In genomic region chr19:10107254-10107653, GRCh38 we compare ENCODE assay signal across 9 cellular contexts. TPM values are rescaled to one million over a fixed set of nuclear protein-coding genes. Genes with fewer than 3 reads are reported as not detected.
DNase-seq lines count a peak whose midpoint lies in the region; ATAC-seq and TF ChIP-seq lines count a peak whose summit lies in the region.
"Had no signal": no experiment of that assay in that cellular context is flagged by ENCODE, and none has a peak within 500 bp of the region (broad histone marks: within the 10 kb centered on the region; RNA-seq: fewer than 3 reads in every experiment).

No MANE protein-coding gene starts in this region.

- no peaks in the 10 kb centered on the region for H3K9me2 ChIP-seq in MM.1S (replicated peaks; ENCODE audit: insufficient read depth, low read length)
- H3K9me2 ChIP-seq in neural cell (ENCODE audit: insufficient read depth, low read length), result no peaks in the 10 kb centered on the region

- H4K20me1 ChIP-seq in MM.1S (ENCODE audit: insufficient read depth, low read length), result no peaks in the 10 kb centered on the region
- H4K20me1 ChIP-seq in neural cell (ENCODE audit: insufficient read depth), result no peaks in the 10 kb centered on the region

- H3K27me3 Mint-ChIP-seq in CD4-positive, CD25-positive, alpha-beta regulatory T cell, result peaks cover 9% of the 10 kb centered on the region
- no peaks in the 10 kb centered on the region for H3K27me3 Mint-ChIP-seq in effector memory CD8-positive, alpha-beta T cell

- H3K79me2 ChIP-seq in MM.1S (ENCODE audit: low read length) (peaks cover 42% of the 10 kb centered on the region), neural cell (replicated peaks; ENCODE audit: insufficient read depth, low read length) (peaks cover 12% of the 10 kb centered on the region)

- no peak for ATAC-seq in CD4-positive, CD25-positive, alpha-beta regulatory T cell (ENCODE audit: low read depth in 2 of 2)
- ATAC-seq in effector memory CD8-positive, alpha-beta T cell (replicated peaks), result no peak

- H3K9me3 ChIP-seq in CD4-positive, CD25-positive, alpha-beta regulatory T cell (ENCODE audit: control insufficient read depth in 2 of 2, low read length in 2 of 2), result no peaks in the 10 kb centered on the region
- H3K9me3 ChIP-seq in MM.1S (replicated peaks; ENCODE audit: insufficient read depth, low read length) (no peaks in the 10 kb centered on the region), neural cell (ENCODE audit: low read length) (no peaks in the 10 kb centered on the region)

- peaks cover 70% of the 10 kb centered on the region for H3K4me1 ChIP-seq in CD4-positive, CD25-positive, alpha-beta regulatory T cell (ENCODE audit: control insufficient read depth, insufficient read depth, low read length, poor library complexity, severe bottlenecking)
- peaks cover 32% of the 10 kb centered on the region for H3K4me1 ChIP-seq in MM.1S (ENCODE audit: low read length)

- peak overlapping the region; percentile 77 to 90 (median 86) for H3K4me3 Mint-ChIP-seq in CD4-positive, CD25-positive, alpha-beta regulatory T cell
- peak overlapping the region; percentile 72 to 88 for H3K4me3 Mint-ChIP-seq in effector memory CD8-positive, alpha-beta T cell

- no peaks in the 10 kb centered on the region for H3K9me3 Mint-ChIP-seq in CD4-positive, CD25-positive, alpha-beta regulatory T cell
- H3K9me3 Mint-ChIP-seq in effector memory CD8-positive, alpha-beta T cell, result no peaks in the 10 kb centered on the region

- TF ChIP-seq RAD21 in neural cell (conservative IDR thresholded peaks at IDR 0.05), result no peak

- peak overlapping the region; percentile 94 for H3K27ac ChIP-seq in CD4-positive, CD25-positive, alpha-beta regulatory T cell (ENCODE audit: insufficient read depth, low read length, poor library complexity, severe bottlenecking)
- H3K27ac ChIP-seq in MM.1S (ENCODE audit: low read length), result no peak overlapping the region
- no peak overlapping the region for H3K27ac ChIP-seq in neural cell (ENCODE audit: low read length)

- peak overlapping the region; percentile 69 for H3K4me3 ChIP-seq in CD4-positive, CD25-positive, alpha-beta regulatory T cell (ENCODE audit: low read depth, low read length)
- peak overlapping the region; percentile 75 for H3K4me3 ChIP-seq in MM.1S (ENCODE audit: low read length)
- peak overlapping the region; percentile 94 for H3K4me3 ChIP-seq in neural cell (ENCODE audit: low read length)

- H3K27me3 ChIP-seq in CD4-positive, CD25-positive, alpha-beta regulatory T cell (ENCODE audit: control insufficient read depth, insufficient read depth, low read length), result no peaks in the 10 kb centered on the region
- H3K27me3 ChIP-seq in MM.1S (replicated peaks; ENCODE audit: insufficient read depth, low read length) (no peaks in the 10 kb centered on the region), neural cell (ENCODE audit: insufficient read depth, low read depth, low read length) (no peaks in the 10 kb centered on the region)

- peak overlapping the region; percentile 77 to 95 (median 94) for H3K27ac Mint-ChIP-seq in CD4-positive, CD25-positive, alpha-beta regulatory T cell
- peak overlapping the region; percentile 100 for H3K27ac Mint-ChIP-seq in effector memory CD8-positive, alpha-beta T cell

- no peak for DNase-seq in CD4-positive, CD25-positive, alpha-beta regulatory T cell
- no peak for DNase-seq in MM.1S
- no peak for DNase-seq in effector memory CD8-positive, alpha-beta T cell
- no peak for DNase-seq in dedifferentiated amniotic fluid mesenchymal stem cell (ENCODE audit: extremely low spot score)
- no peak for DNase-seq in SW480 (ENCODE audit: low spot score)
- no peak for DNase-seq in GF-D8 (lab: John Stamatoyannopoulos, UW)
- DNase-seq in NOMO-1 treated with DMSO at 0.1 percent for 48 hours (lab: John Stamatoyannopoulos, UW; ENCODE audit: unreplicated experiment), result no peak
- DNase-seq: activated gamma-delta T cell treated with Interleukin-2 at 50 U/mL for 16 hours had no signal

- H3F3A ChIP-seq in MM.1S (ENCODE audit: insufficient read depth, low read length), result peaks cover 20% of the 10 kb centered on the region
- H3F3A ChIP-seq in neural cell (ENCODE audit: insufficient read depth, low read length, poor library complexity, severe bottlenecking), result no peaks in the 10 kb centered on the region

- H3K9ac ChIP-seq in MM.1S (ENCODE audit: low read length) (peak overlapping the region; percentile 96), neural cell (ENCODE audit: low read length) (peak overlapping the region; percentile 75)

- no peak for TF ChIP-seq EP300 in neural cell (conservative IDR thresholded peaks at IDR 0.05; ENCODE audit: poor library complexity, severe bottlenecking)

- no peak overlapping the region for H2AFZ ChIP-seq in MM.1S (ENCODE audit: low read length)
- H2AFZ ChIP-seq in neural cell (ENCODE audit: low read depth, low read length), result no peak overlapping the region

- peaks cover 16% of the 10 kb centered on the region for H3K36me3 Mint-ChIP-seq in CD4-positive, CD25-positive, alpha-beta regulatory T cell
- peaks cover 88% of the 10 kb centered on the region for H3K36me3 Mint-ChIP-seq in effector memory CD8-positive, alpha-beta T cell (ENCODE audit: insufficient read depth)

- H3K4me2 ChIP-seq in MM.1S (ENCODE audit: low read depth, low read length), result peak overlapping the region; percentile 80
- peak overlapping the region; percentile 80 for H3K4me2 ChIP-seq in neural cell (ENCODE audit: low read length)

- peaks cover 29% of the 10 kb centered on the region for H3K36me3 ChIP-seq in CD4-positive, CD25-positive, alpha-beta regulatory T cell (ENCODE audit: control insufficient read depth, insufficient read depth, low read length)
- H3K36me3 ChIP-seq in MM.1S (replicated peaks; ENCODE audit: insufficient read depth, low read length), result peaks cover 18% of the 10 kb centered on the region
- H3K36me3 ChIP-seq in neural cell (ENCODE audit: insufficient read depth, low read length), result no peaks in the 10 kb centered on the region

- TF ChIP-seq CTCF in MM.1S (IDR thresholded peaks at IDR 0.05; ENCODE audit: low read length) (no peak), neural cell (IDR thresholded peaks at IDR 0.05; ENCODE audit: poor library complexity, severe bottlenecking) (no peak)

- peaks cover 7 to 68% (median 31%) of the 10 kb centered on the region in 4 donors for H3K4me1 Mint-ChIP-seq in CD4-positive, CD25-positive, alpha-beta regulatory T cell
- H3K4me1 Mint-ChIP-seq in effector memory CD8-positive, alpha-beta T cell (ENCODE audit: low read depth in 2 of 2), result peaks cover 59 to 65% of the 10 kb centered on the region in 2 donors

TF ChIP-seq in neural cell, 6 proteins besides CTCF, POLR2A, EP300 and RAD21:
- TF ChIP-seq REST (IDR thresholded peaks at IDR 0.05; ENCODE audit: borderline replicate concordance) (no peak), TAF1 (IDR thresholded peaks at IDR 0.05; ENCODE audit: low read depth) (no peak), EZH2 (IDR thresholded peaks at IDR 0.05; ENCODE audit: borderline replicate concordance, insufficient read depth, low read length, poor library complexity, severe bottlenecking) (no peak), POLR2AphosphoS5 (IDR thresholded peaks at IDR 0.05) (no peak), MXI1 (conservative IDR thresholded peaks at IDR 0.05; ENCODE audit: poor library complexity, severe bottlenecking) (no peak), SMC3 (conservative IDR thresholded peaks at IDR 0.05; ENCODE audit: poor library complexity) (no peak)

RNA-seq across cellular contexts. Expression of gene PPAN, which starts 1.1 kb away (rescaled TPM):
- total RNA-seq in CD4-positive, CD25-positive, alpha-beta regulatory T cell, result 62.2 TPM
- 10 to 100 TPM; 14.1 to 29.2 (median 21.7) TPM for polyA plus RNA-seq in CD4-positive, CD25-positive, alpha-beta regulatory T cell
- polyA plus RNA-seq in neural cell, result 13.9 and 15.1 TPM in 2 replicates
- polyA minus RNA-seq in neural cell, result 24.4 and 28.5 TPM in 2 replicates

RNA-seq across cellular contexts. Expression of gene P2RY11, which starts 4.2 kb away (rescaled TPM):
- total RNA-seq in CD4-positive, CD25-positive, alpha-beta regulatory T cell, result 23.0 TPM
- 1 to 10 TPM in 3 of 4 donors, under 1 TPM in 1; 0.64 to 2.2 (median 1.6) TPM for polyA plus RNA-seq in CD4-positive, CD25-positive, alpha-beta regulatory T cell
- polyA plus RNA-seq in neural cell, result 5.4 and 7.6 TPM in 2 replicates
- polyA minus RNA-seq in neural cell, result 12.0 and 12.7 TPM in 2 replicates

RNA-seq across cellular contexts. Expression of gene ANGPTL6, which starts 4.8 kb away (rescaled TPM):
- total RNA-seq in CD4-positive, CD25-positive, alpha-beta regulatory T cell, result 0.30 TPM
- polyA plus RNA-seq in CD4-positive, CD25-positive, alpha-beta regulatory T cell, result under 1 TPM; 0.18 to 0.53 (median 0.22) TPM
- not detected in 2 replicates for polyA plus RNA-seq in neural cell
- polyA minus RNA-seq in neural cell, result not detected in 2 replicates

RNA-seq across cellular contexts. Expression of gene EIF3G, which starts 12.4 kb away (rescaled TPM):
- total RNA-seq in CD4-positive, CD25-positive, alpha-beta regulatory T cell, result 328 TPM
- polyA plus RNA-seq in CD4-positive, CD25-positive, alpha-beta regulatory T cell, result 100 to 1,000 TPM; 243 to 257 (median 253) TPM
- polyA plus RNA-seq in neural cell, result 227 and 241 TPM in 2 replicates
- 88.9 and 101 TPM in 2 replicates for polyA minus RNA-seq in neural cell

RNA-seq across cellular contexts. Expression of gene SHFL, which starts 21.1 kb away (rescaled TPM):
- total RNA-seq in CD4-positive, CD25-positive, alpha-beta regulatory T cell, result 93.2 TPM
- 10 to 100 TPM; 28.0 to 29.4 (median 28.6) TPM for polyA plus RNA-seq in CD4-positive, CD25-positive, alpha-beta regulatory T cell
- 0.66 and 1.2 TPM in 2 replicates for polyA plus RNA-seq in neural cell
- 0.58 TPM in 1 of 2 replicates, not detected in the other for polyA minus RNA-seq in neural cell
